ENCODE assay signal across 10 cellular contexts in the genomic region with DNA sequence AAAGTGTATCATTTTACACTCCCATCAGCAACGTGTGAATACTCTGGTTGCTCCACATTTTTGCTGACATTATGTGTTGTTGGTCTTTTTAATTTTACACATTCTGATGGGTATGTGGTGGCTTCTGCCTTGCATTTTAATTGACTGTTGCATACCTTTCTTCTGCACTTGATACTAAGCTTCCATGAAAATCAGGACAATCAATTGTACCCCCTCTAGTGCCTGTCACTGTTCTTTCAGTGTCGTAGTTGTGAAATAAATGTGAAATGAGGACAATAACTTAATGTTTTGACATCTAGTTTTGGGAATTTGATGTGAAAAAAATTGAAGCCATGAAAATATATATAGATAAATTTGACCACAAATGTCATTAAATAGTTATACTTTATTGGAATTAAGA.
"Had no signal": no experiment of that assay in that cellular context is flagged by ENCODE, and none has a peak within 500 bp of the region (broad histone marks: within the 10 kb centered on the region; RNA-seq: fewer than 3 reads in every experiment).

No MANE protein-coding gene starts in this region.

- FAIRE-seq: K562 had no signal

- ATAC-seq: HCT116, K562 had no signal

- H3K36me3 ChIP-seq: HAP-1 had no signal

- H3K4me3 Mint-ChIP-seq: HFFc6 had no signal

- H2AFZ ChIP-seq: GM23248 had no signal

- DNase-seq: GM23248, GOT3, H7, HFFc6, IMR-90, KG1 had no signal

- H3K4me1 ChIP-seq: HAP-1 had no signal

- H3K9ac ChIP-seq: GM23248 had no signal

- H3K27ac ChIP-seq: GM23248, HL-60 had no signal

- H3K4me3 ChIP-seq: GM23248, HAP-1, K562 had no signal

- H3K27ac Mint-ChIP-seq: HFFc6 had no signal
